ENCODE assay signal across 19 cellular contexts in genomic region chr7:124323597-124323996, GRCh38.
DNase-seq lines count a peak whose midpoint lies in the region; ATAC-seq, FAIRE-seq and TF ChIP-seq lines count a peak whose summit lies in the region.
"Had no signal": no experiment of that assay in that cellular context is flagged by ENCODE, and none has a peak within 500 bp of the region (broad histone marks: within the 10 kb centered on the region; RNA-seq: fewer than 3 reads in every experiment).

No MANE protein-coding gene starts in this region.

- no peak for TF ChIP-seq CTCF in GM12878 (IDR thresholded peaks at IDR 0.05 in 2 of 3, conservative IDR thresholded peaks at IDR 0.05 in 1 of 3; ENCODE audit: control insufficient read depth in 2 of 3, extremely low read depth in 1 of 3, insufficient read depth in 1 of 3, low read depth in 3 of 3, low read length in 3 of 3)

- H3K9me3 Mint-ChIP-seq in natural killer cell treated with Interleukin-12 subunit alpha and Interleukin-12 subunit beta and Interleukin-15 and Interleukin-18, amount 100 ng/mL, for 72 hours = peaks cover 20% of the 10 kb centered on the region
- H3K9me3 Mint-ChIP-seq: GM23338, H9 had no signal

- intact Hi-C loops in GM12878 (cut with micrococcal nuclease; ENCODE audit: unreplicated experiment) = no loop called here

- SMC1A ChIA-PET in GM12878 (lab: Charles Lee; ENCODE audit: uncharacterized antibody, unreplicated experiment) = no interaction called here

- H3K27me3 Mint-ChIP-seq in natural killer cell treated with Interleukin-12 subunit alpha and Interleukin-12 subunit beta and Interleukin-15 and Interleukin-18, amount 100 ng/mL, for 72 hours = no peaks in the 10 kb centered on the region
- H3K27me3 Mint-ChIP-seq: CD4-positive, CD25-positive, alpha-beta regulatory T cell had no signal

- CTCF ChIA-PET in GM12878 (lab: Yijun Ruan, JAX) = no interaction called here

- H3K36me3 ChIP-seq in GM12878 (ENCODE audit: control insufficient read depth in 2 of 2, insufficient read depth in 2 of 2, low read length in 1 of 2) = no peaks in the 10 kb centered on the region

- no peaks in the 10 kb centered on the region for H3K4me1 ChIP-seq in GM12878 (ENCODE audit: control insufficient read depth, insufficient read depth, low read length)

- WGBS in GM12878 (ENCODE audit: insufficient coverage, insufficient replicate concordance, low lambda C conversion rate, missing lambda C conversion rate) = 0% methylated on average over 1 of the region's 1 CpG

- no peak overlapping the region for H3K27ac Mint-ChIP-seq in natural killer cell treated with Interleukin-12 subunit alpha and Interleukin-12 subunit beta and Interleukin-15 and Interleukin-18, amount 100 ng/mL, for 72 hours
- H3K27ac Mint-ChIP-seq: CD4-positive, CD25-positive, alpha-beta regulatory T cell; CD8-positive, alpha-beta T cell; GM23338; H9 had no signal

- ATAC-seq in GM18858 (IDR thresholded peaks at IDR 0.05; ENCODE audit: unreplicated experiment) (peak; percentile 44), HG03280 (IDR thresholded peaks at IDR 0.05; ENCODE audit: unreplicated experiment) (peak; percentile 62), GM12878 (peak; percentile 36; the same call in 2 of the 3 replicates), HG02840 (IDR thresholded peaks at IDR 0.05; ENCODE audit: low FRiP score, unreplicated experiment) (no peak)
- ATAC-seq in natural killer cell treated with Interleukin-12 subunit alpha and Interleukin-12 subunit beta and Interleukin-15 and Interleukin-18, amount 100 ng/mL, for 72 hours = no peak
- ATAC-seq: CD8-positive, alpha-beta T cell; GM23338; HCT116 had no signal

- no peaks in the 10 kb centered on the region for H3K27me3 ChIP-seq in GM12878 (replicated peaks in 1 of 2; ENCODE audit: control insufficient read depth in 2 of 2, insufficient read depth in 2 of 2, low read length in 1 of 2)

- TF ChIP-seq POLR2A in GM12878 (IDR thresholded peaks at IDR 0.05; ENCODE audit: low read depth, low read length) = no peak

- H3K79me2 ChIP-seq in GM12878 (ENCODE audit: control insufficient read depth, insufficient read depth, low read length) = no peaks in the 10 kb centered on the region

- POLR2A ChIA-PET in GM12878 (lab: Charles Lee) = no interaction called here

- DNase-seq in NAMALWA (ENCODE audit: low spot score) (peak; percentile 8), GM12878 (ENCODE audit: low read depth, low spot score) (no peak), C1 segment of cervical spinal cord (lab: John Stamatoyannopoulos, UW) (no peak)
- DNase-seq in natural killer cell treated with Interleukin-12 subunit alpha and Interleukin-12 subunit beta and Interleukin-15 and Interleukin-18, amount 100 ng/mL, for 72 hours (ENCODE audit: low spot score) = no peak
- DNase-seq: CD4-positive, CD25-positive, alpha-beta regulatory T cell; CD8-positive, alpha-beta T cell; DMS 273 treated with DMSO at 0.1 percent for 48 hours; DMS79; EL; GDM1; H9 had no signal

- H3K9ac ChIP-seq in GM12878 (ENCODE audit: control insufficient read depth, insufficient read depth, low read length) = no peak overlapping the region

- no peak for TF ChIP-seq RAD21 in GM12878 (IDR thresholded peaks at IDR 0.05; ENCODE audit: insufficient read depth, low read depth, low read length)

- H4K20me1 ChIP-seq in GM12878 (ENCODE audit: control insufficient read depth, insufficient read depth) = no peaks in the 10 kb centered on the region

- RAD21 ChIA-PET in GM12878 (lab: Charles Lee; ENCODE audit: unreplicated experiment) = no interaction called here

- in situ Hi-C loops in GM12878 (cut with MboI) = no loop called here

- TF ChIP-seq EP300 in GM12878 (IDR thresholded peaks at IDR 0.05; ENCODE audit: borderline replicate concordance in 1 of 2, control insufficient read depth in 1 of 2, low read depth in 2 of 2, low read length in 2 of 2) = no peak

- no peak overlapping the region for H3K4me2 ChIP-seq in GM12878 (ENCODE audit: control insufficient read depth, insufficient read depth)
- H3K4me2 ChIP-seq: GM23338 had no signal

- BruUV-seq in GM12878 (replicated peaks; lab: Mats Ljungman, UMichigan) = no TSS peak

- H2AFZ ChIP-seq in GM12878 (ENCODE audit: control insufficient read depth, low read depth, low read length) = no peak overlapping the region
- H2AFZ ChIP-seq: GM23338 had no signal

- H3K9me3 ChIP-seq in GM12878 (replicated peaks; ENCODE audit: control insufficient read depth, insufficient read depth, low read length) = no peaks in the 10 kb centered on the region

- H3K4me3 Mint-ChIP-seq in natural killer cell treated with Interleukin-12 subunit alpha and Interleukin-12 subunit beta and Interleukin-15 and Interleukin-18, amount 100 ng/mL, for 72 hours = no peak overlapping the region
- H3K4me3 Mint-ChIP-seq: CD4-positive, CD25-positive, alpha-beta regulatory T cell; CD8-positive, alpha-beta T cell; GM23338; H9 had no signal

- no peak overlapping the region for H3K4me3 ChIP-seq in GM12878
- H3K4me3 ChIP-seq: GM23338 had no signal

- H3K4me1 Mint-ChIP-seq in natural killer cell treated with Interleukin-12 subunit alpha and Interleukin-12 subunit beta and Interleukin-15 and Interleukin-18, amount 100 ng/mL, for 72 hours (ENCODE audit: low read depth in 2 of 2) = no peaks in the 10 kb centered on the region
- H3K4me1 Mint-ChIP-seq: CD4-positive, CD25-positive, alpha-beta regulatory T cell; GM23338; H9 had no signal

- no peaks in the 10 kb centered on the region for H3K36me3 Mint-ChIP-seq in natural killer cell treated with Interleukin-12 subunit alpha and Interleukin-12 subunit beta and Interleukin-15 and Interleukin-18, amount 100 ng/mL, for 72 hours
- H3K36me3 Mint-ChIP-seq: CD4-positive, CD25-positive, alpha-beta regulatory T cell; CD8-positive, alpha-beta T cell had no signal

- H3K27ac ChIP-seq in GM12878 (ENCODE audit: control insufficient read depth, insufficient read depth) = no peak overlapping the region
- H3K27ac ChIP-seq: C4-2B had no signal

- FAIRE-seq in GM12878 (lab: Jason Lieb, UNC) = no peak
- FAIRE-seq: D721Med, GM12891 had no signal

TF ChIP-seq in GM12878, 131 proteins besides CTCF, POLR2A, EP300 and RAD21:
- TF ChIP-seq IRF4 (IDR thresholded peaks at IDR 0.05; ENCODE audit: low read depth, low read length) (no peak), CEBPZ (IDR thresholded peaks at IDR 0.05; ENCODE audit: low read depth, low read length) (no peak), E2F4 (IDR thresholded peaks at IDR 0.05; ENCODE audit: low read depth, low read length) (no peak), SMAD1 (IDR thresholded peaks at IDR 0.05; ENCODE audit: low read depth, partially characterized antibody) (no peak), EED (IDR thresholded peaks at IDR 0.05; ENCODE audit: low read depth) (no peak)

Comparison
In these comparisons a context has a peak if more than half of its experiments do, and no peak if none do; other contexts are left out.
1. ATAC-seq: peak in GM18858 (single experiment), HG03280 (single experiment) and GM12878 (single experiment); none in HG02840 (single experiment) and natural killer cell treated with Interleukin-12 subunit alpha and Interleukin-12 subunit beta and Interleukin-15 and Interleukin-18, amount 100 ng/mL, for 72 hours (0 of 2).